In genomic region chrX:154019061-154019621, GRCh38 we compare ENCODE assay signal across 8 cellular contexts. TPM values are rescaled to one million over a fixed set of nuclear protein-coding genes. Genes with fewer than 3 reads are reported as not detected.
DNase-seq lines count a peak whose midpoint lies in the region; ATAC-seq, FAIRE-seq and TF ChIP-seq lines count a peak whose summit lies in the region.

No MANE protein-coding gene starts in this region.

- H3K27ac ChIP-seq in A549: peak overlapping the region; percentile 99
- peak overlapping the region; percentile 97 for H3K27ac ChIP-seq in Panc1 (ENCODE audit: low read length)
- H3K27ac ChIP-seq in ectodermal cell (ENCODE audit: insufficient read depth, low read depth, low read length, poor library complexity, severe bottlenecking): no peak overlapping the region

- WGBS in A549 (ENCODE audit: missing lambda C conversion rate): 0% methylated on average over 7 of the region's 45 CpGs
- 48 to 57% methylated on average over 45 of the region's 45 CpGs for WGBS in ectodermal cell, 2 experiments

- TF ChIP-seq POLR2A in A549 (IDR thresholded peaks at IDR 0.05; ENCODE audit: low read length): no peak

- H3K4me1 Mint-ChIP-seq in nephron: peaks cover 12% of the 10 kb centered on the region

- peak overlapping the region; percentile 86 to 89 (median 89) for H3K4me3 Mint-ChIP-seq in nephron

- POLR2A ChIA-PET in A549 (lab: Yijun Ruan, JAX) (interaction anchor here (1.3 kb wide), 1 partner anchor 27 kb away, joined by 8 read pairs; no protein-coding TSS in a partner anchor), Panc1 (lab: Charles Lee) (no interaction called here)

- H3K36me3 Mint-ChIP-seq in nephron (ENCODE audit: low read depth): peaks cover 9% of the 10 kb centered on the region

- H3K4me2 ChIP-seq in A549: peak overlapping the region; percentile 81

- intact Hi-C loops in Panc1 (cut with micrococcal nuclease; ENCODE audit: unreplicated experiment): no loop called here

- H3K36me3 ChIP-seq in Panc1 (ENCODE audit: control insufficient read depth, insufficient read depth, low read length): no peaks in the 10 kb centered on the region
- H3K36me3 ChIP-seq in ectodermal cell (ENCODE audit: control insufficient read depth, insufficient read depth, low read length): no peaks in the 10 kb centered on the region

- H3K27ac Mint-ChIP-seq in nephron: peak overlapping the region; percentile 82 to 94 (median 90)

- in situ Hi-C loops in Panc1 (cut with HindIII; ENCODE audit: low pct_unique_long_range_greater_than_20kb, low sequenced_read_pairs): no loop called here

- TF ChIP-seq CTCF in A549 (IDR thresholded peaks at IDR 0.05) (no peak), Panc1 (IDR thresholded peaks at IDR 0.05) (no peak), nephron (IDR thresholded peaks at IDR 0.05; ENCODE audit: unreplicated experiment in 3 of 3) (no peak)

- DNase-seq in A549 (ENCODE audit: low read depth in 1 of 2, low spot score in 1 of 2) (no peak), Panc1 (ENCODE audit: low read depth, low spot score) (no peak), GM19240 (ENCODE audit: insufficient read length, low spot score) (no peak), SIG-M5 treated with dmso at 0.1 percent for 504 hours (lab: John Stamatoyannopoulos, UW; ENCODE audit: unreplicated experiment) (no peak)

- H3K4me1 ChIP-seq in A549 (peaks cover 17% of the 10 kb centered on the region), Panc1 (ENCODE audit: control insufficient read depth, insufficient read depth, low read length) (peaks cover 46% of the 10 kb centered on the region), ectodermal cell (ENCODE audit: control insufficient read depth, insufficient read depth, low read length) (peaks cover 17% of the 10 kb centered on the region)

- peaks cover 8% of the 10 kb centered on the region for H3K9me3 Mint-ChIP-seq in nephron

- TF ChIP-seq EP300 in A549 (IDR thresholded peaks at IDR 0.05): no peak

- ATAC-seq in A549: peak; percentile 10 to 14; a peak in 4 of 6 replicates
- ATAC-seq in GM19455 (IDR thresholded peaks at IDR 0.05; ENCODE audit: unreplicated experiment): peak; percentile 20
- ATAC-seq in Panc1: peak; percentile 18
- ATAC-seq in HG03571 (IDR thresholded peaks at IDR 0.05; ENCODE audit: unreplicated experiment): no peak

- H3K9me3 ChIP-seq in A549 (no peaks in the 10 kb centered on the region), Panc1 (ENCODE audit: control insufficient read depth, insufficient read depth, low read depth, low read length) (no peaks in the 10 kb centered on the region), ectodermal cell (ENCODE audit: control insufficient read depth, low read length) (no peaks in the 10 kb centered on the region)

- no peak for TF ChIP-seq RAD21 in A549 (conservative IDR thresholded peaks at IDR 0.05 in 1 of 2, IDR thresholded peaks at IDR 0.05 in 1 of 2)

- BruUV-seq in Panc1 (replicated peaks; lab: Mats Ljungman, UMichigan): TSS peak; percentile 64

- no peaks in the 10 kb centered on the region for H3K27me3 ChIP-seq in Panc1 (ENCODE audit: control insufficient read depth, insufficient read depth, low read length)
- no peaks in the 10 kb centered on the region for H3K27me3 ChIP-seq in ectodermal cell (ENCODE audit: control insufficient read depth, insufficient read depth, low read length, poor library complexity, severe bottlenecking)

- H3K4me3 ChIP-seq in A549 (peak overlapping the region; percentile 63), Panc1 (ENCODE audit: low read depth in 2 of 2, low read length in 2 of 2) (peak overlapping the region; percentile 59 to 91), ectodermal cell (ENCODE audit: insufficient read depth, low read depth, low read length) (peak overlapping the region; percentile 29)

- no peaks in the 10 kb centered on the region for H3K27me3 Mint-ChIP-seq in nephron (ENCODE audit: low read depth)

- CTCF ChIA-PET in A549 (lab: Yijun Ruan, JAX): interaction anchor here (0.8 to 3.5 kb wide), 4 partner anchors 9 to 32 kb away, joined by 5 to 13 read pairs (median 8); no protein-coding TSS in a partner anchor
- CTCF ChIA-PET in Panc1 (lab: Charles Lee): interaction anchor here (0.8 kb wide), 1 partner anchor 49 kb away, joined by 3 read pairs; no protein-coding TSS in a partner anchor

- FAIRE-seq in A549 (lab: Jason Lieb, UNC): no peak

TF ChIP-seq in A549, 52 proteins besides CTCF, POLR2A, EP300 and RAD21:
- TF ChIP-seq PHF8 (IDR thresholded peaks at IDR 0.05; ENCODE audit: borderline replicate concordance, low read depth): 0 out of 2 replicates have a peak, but pooled peaks have one; percentile 28
- TF ChIP-seq CHD4 (IDR thresholded peaks at IDR 0.05; ENCODE audit: borderline replicate concordance): no peak
- TF ChIP-seq MYC (IDR thresholded peaks at IDR 0.05; ENCODE audit: borderline replicate concordance, low read length): no peak
- TF ChIP-seq GATA3 (IDR thresholded peaks at IDR 0.05; ENCODE audit: borderline replicate concordance): no peak
TF ChIP-seq in A549: peak in this region for 1.

RNA-seq across cellular contexts. Expression of gene IRAK1, which starts 0.6 kb away (rescaled TPM):
- polyA plus RNA-seq in A549 (2011; rRNA removed) (73.1 and 73.6 TPM in 2 replicates), A549 (2017; fragmentation: RNase III; extraction: RNeasy Plus Mini Kit Qiagen cat#74134 plus additional on column Dnase treatment) (177 to 191 TPM (median 179 TPM) in 3 replicates)
- polyA plus RNA-seq in A549 (2012; cell fraction: cytosol; rRNA removed): 122 and 166 TPM in 2 replicates
- 138 and 186 TPM in 2 replicates for polyA plus RNA-seq in A549 (2012; cell fraction: nucleus; rRNA removed)
- 139 and 176 TPM in 2 replicates for polyA minus RNA-seq in A549 (2011; rRNA and poly(A)+ RNA removed)
- total RNA-seq in Panc1 (2021; ENCODE audit: unreplicated experiment): 432 TPM
- polyA plus RNA-seq in Panc1 (2012; ENCODE audit: insufficient read length): 588 TPM
- 61.8 TPM for polyA plus RNA-seq in ectodermal cell (2013, experiment 1 of 4)
- polyA plus RNA-seq in ectodermal cell (2013, experiment 2 of 4): 48.6 TPM
- polyA plus RNA-seq in ectodermal cell (2013, experiment 3 of 4): 34.8 TPM
- polyA plus RNA-seq in ectodermal cell (2013, experiment 4 of 4): 38.9 TPM

RNA-seq across cellular contexts. Expression of gene TMEM187, which starts 46.6 kb away (rescaled TPM):
- polyA plus RNA-seq in A549 (2011; rRNA removed) (10.6 and 13.2 TPM in 2 replicates), A549 (2017; fragmentation: RNase III; extraction: RNeasy Plus Mini Kit Qiagen cat#74134 plus additional on column Dnase treatment) (7.0 to 8.8 TPM (median 7.8 TPM) in 3 replicates)
- 15.4 and 19.6 TPM in 2 replicates for polyA plus RNA-seq in A549 (2012; cell fraction: cytosol; rRNA removed)
- polyA plus RNA-seq in A549 (2012; cell fraction: nucleus; rRNA removed): 25.8 and 40.4 TPM in 2 replicates
- polyA minus RNA-seq in A549 (2011; rRNA and poly(A)+ RNA removed): 9.0 and 9.4 TPM in 2 replicates
- total RNA-seq in Panc1 (2021; ENCODE audit: unreplicated experiment): 15.7 TPM
- polyA plus RNA-seq in Panc1 (2012; ENCODE audit: insufficient read length): 19.7 TPM
- 9.8 TPM for polyA plus RNA-seq in ectodermal cell (2013, experiment 1 of 4)
- polyA plus RNA-seq in ectodermal cell (2013, experiment 2 of 4): 7.9 TPM
- polyA plus RNA-seq in ectodermal cell (2013, experiment 3 of 4): 6.5 TPM
- 6.7 TPM for polyA plus RNA-seq in ectodermal cell (2013, experiment 4 of 4)

RNA-seq across cellular contexts. Expression of gene HCFC1, which starts 47.5 kb away (rescaled TPM):
- polyA plus RNA-seq in A549 (2011; rRNA removed): 4.4 and 11.9 TPM in 2 replicates
- 17.0 and 25.3 TPM in 2 replicates for polyA plus RNA-seq in A549 (2012; cell fraction: cytosol; rRNA removed)
- 71.6 and 78.9 TPM in 2 replicates for polyA plus RNA-seq in A549 (2012; cell fraction: nucleus; rRNA removed)
- 31.0 to 33.3 TPM (median 32.9 TPM) in 3 replicates for polyA plus RNA-seq in A549 (2017; fragmentation: RNase III; extraction: RNeasy Plus Mini Kit Qiagen cat#74134 plus additional on column Dnase treatment)
- 21.9 and 36.5 TPM in 2 replicates for polyA minus RNA-seq in A549 (2011; rRNA and poly(A)+ RNA removed)
- 113 TPM for total RNA-seq in Panc1 (2021; ENCODE audit: unreplicated experiment)
- 77.9 TPM for polyA plus RNA-seq in Panc1 (2012; ENCODE audit: insufficient read length)
- 85.2 TPM for polyA plus RNA-seq in ectodermal cell (2013, experiment 1 of 4)
- polyA plus RNA-seq in ectodermal cell (2013, experiment 2 of 4): 86.5 TPM
- polyA plus RNA-seq in ectodermal cell (2013, experiment 3 of 4): 61.4 TPM
- 68.1 TPM for polyA plus RNA-seq in ectodermal cell (2013, experiment 4 of 4)
